In the genomic region with DNA sequence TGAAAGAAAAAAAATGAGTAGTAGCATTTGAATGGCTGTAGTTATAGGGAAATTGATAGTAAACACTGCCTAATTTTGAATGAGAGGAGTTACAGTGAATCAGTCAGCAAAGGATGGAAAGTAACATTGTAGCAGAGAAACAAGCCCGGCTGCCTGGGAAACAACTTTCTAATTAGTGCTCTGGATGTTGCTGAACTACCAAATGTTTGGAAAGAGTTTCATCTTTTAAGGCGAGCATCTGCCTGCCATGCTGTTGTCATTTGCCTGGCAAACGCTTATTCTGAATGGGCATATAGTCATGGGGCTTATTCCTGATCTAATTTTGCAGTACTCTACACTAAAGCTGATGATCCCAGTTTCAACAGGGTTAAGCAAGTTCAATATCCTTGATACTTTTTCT, we compare ENCODE assay signal across 15 cellular contexts.
A peak's percentile ranks its signal among the peaks of the same experiment; 100 is the strongest.
DNase-seq lines count a peak whose midpoint lies in the region; ATAC-seq and TF ChIP-seq lines count a peak whose summit lies in the region.
"Had no signal": no experiment of that assay in that cellular context is flagged by ENCODE, and none has a peak within 500 bp of the region (broad histone marks: within the 10 kb centered on the region; RNA-seq: fewer than 3 reads in every experiment).

No MANE protein-coding gene starts in this region.

- H3K4me1 Mint-ChIP-seq in HFFc6 (ENCODE audit: low read depth), result peaks cover 41% of the 10 kb centered on the region
- H3K4me1 Mint-ChIP-seq: T-cell had no signal

- no peak for TF ChIP-seq CTCF in HFFc6 (IDR thresholded peaks at IDR 0.05)
- TF ChIP-seq CTCF in osteoblast (IDR thresholded peaks at IDR 0.05; ENCODE audit: extremely low read depth, low read depth, low read length), result no peak
- TF ChIP-seq CTCF in GM10248 (IDR thresholded peaks at IDR 0.05; ENCODE audit: control extremely low read depth, extremely low read depth, low read depth, missing control alignments), result no peak

- H3K36me3 Mint-ChIP-seq in HFFc6 (ENCODE audit: low read depth), result peaks cover 73% of the 10 kb centered on the region
- H3K36me3 Mint-ChIP-seq: T-cell had no signal

- peaks cover 20% of the 10 kb centered on the region for H3K79me2 ChIP-seq in osteoblast (ENCODE audit: insufficient read depth, low read length)

- H3K27ac ChIP-seq in caudate nucleus (ENCODE audit: low read depth, low read length), result peak overlapping the region; percentile 28
- H3K27ac ChIP-seq in osteoblast (ENCODE audit: low read depth, low read length), result peak overlapping the region; percentile 70
- H3K27ac ChIP-seq: C4-2B, KMS-11 had no signal

- POLR2A ChIA-PET in GM10248 (lab: Yijun Ruan, JAX), result no interaction called here

- H3K4me2 ChIP-seq in osteoblast (ENCODE audit: insufficient read depth, low read length), result no peak overlapping the region
- H3K4me2 ChIP-seq: KMS-11 had no signal

- H3K9me3 ChIP-seq in osteoblast (ENCODE audit: low read depth, low read length), result no peaks in the 10 kb centered on the region

- peaks cover 83% of the 10 kb centered on the region for H3K36me3 ChIP-seq in osteoblast (ENCODE audit: insufficient read depth, low read length)

- no peaks in the 10 kb centered on the region for H4K20me1 ChIP-seq in osteoblast (ENCODE audit: insufficient read depth, low read length)

- no peaks in the 10 kb centered on the region for H3K27me3 ChIP-seq in osteoblast (ENCODE audit: insufficient read depth, low read length)

- H3K27ac Mint-ChIP-seq in HFFc6, result peak overlapping the region; percentile 78
- H3K27ac Mint-ChIP-seq: T-cell had no signal

- DNase-seq in AG20443 (ENCODE audit: low spot score) (peak; percentile 31), HFFc6 (no peak), caudate nucleus (lab: John Stamatoyannopoulos, UW) (no peak), osteoblast (ENCODE audit: insufficient read length, low spot score, missing footprints) (no peak), GM10248 (ENCODE audit: extremely low spot score) (no peak)
- DNase-seq: AML-193, GF-D8, NCI-H146, NCI-H2081 treated with DMSO at 0.1 percent for 48 hours, SIG-M5, T-cell had no signal

- no peak overlapping the region for H3K4me3 Mint-ChIP-seq in HFFc6
- H3K4me3 Mint-ChIP-seq: T-cell had no signal

- CTCF ChIA-PET in GM10248 (lab: Yijun Ruan, JAX), result no interaction called here

- peaks cover 3% of the 10 kb centered on the region for H3K27me3 Mint-ChIP-seq in HFFc6 (ENCODE audit: insufficient read depth)
- H3K27me3 Mint-ChIP-seq: T-cell had no signal

- H3K4me1 ChIP-seq in osteoblast (ENCODE audit: insufficient read depth, low read length), result peaks cover 10% of the 10 kb centered on the region

- no peak overlapping the region for H3K4me3 ChIP-seq in osteoblast (ENCODE audit: insufficient read depth, low read length)

- ATAC-seq in HG02981 (IDR thresholded peaks at IDR 0.05; ENCODE audit: unreplicated experiment) (no peak), HG03378 (IDR thresholded peaks at IDR 0.05; ENCODE audit: unreplicated experiment) (no peak)
- ATAC-seq: T-cell had no signal

- no peaks in the 10 kb centered on the region for H3K9me3 Mint-ChIP-seq in HFFc6

- no peak overlapping the region for H2AFZ ChIP-seq in osteoblast (ENCODE audit: low read length)
